ENCODE assay signal across 9 cellular contexts in the genomic region with DNA sequence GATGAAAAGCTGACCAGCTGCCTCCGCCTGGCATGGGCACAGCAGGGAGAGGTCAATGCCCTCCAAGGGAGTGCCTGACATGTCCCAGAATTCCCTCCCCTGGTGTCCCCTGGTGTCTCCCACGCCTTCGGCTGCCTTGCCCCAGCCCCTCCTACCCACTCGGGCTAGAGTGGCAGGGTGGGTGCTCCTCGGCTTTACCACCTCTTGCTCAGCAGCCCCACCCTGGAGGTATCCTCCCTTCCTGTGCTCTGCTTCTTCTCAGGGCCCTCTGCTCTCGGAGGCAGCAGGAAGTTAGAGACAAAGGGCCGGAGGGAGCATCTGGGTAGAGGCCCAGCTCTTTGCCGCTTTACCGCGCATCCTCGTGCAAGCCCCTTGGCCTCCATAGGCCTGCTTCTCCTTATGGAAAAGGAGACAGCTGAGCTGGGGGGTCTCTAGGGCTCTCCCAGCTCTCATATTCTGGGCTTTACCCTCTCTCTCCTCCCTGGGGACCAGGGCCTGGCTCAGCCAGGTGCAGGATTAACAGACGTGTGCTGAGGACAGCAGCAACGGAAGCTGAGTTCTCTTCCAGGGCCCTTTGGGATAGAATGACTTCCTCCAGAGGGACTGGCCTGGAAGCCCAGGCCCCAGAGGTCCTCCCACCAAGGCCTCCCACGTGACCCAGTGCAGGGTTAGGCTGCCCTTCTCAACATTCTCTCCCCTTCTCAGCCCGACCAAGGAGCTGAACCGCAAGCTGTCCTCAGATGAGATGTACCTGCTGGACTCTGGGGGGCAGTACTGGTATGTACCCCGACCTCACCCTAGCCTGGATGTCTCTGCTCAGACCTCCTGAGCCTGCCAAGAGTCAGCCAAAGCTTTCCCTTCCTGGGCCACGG. TPM values are rescaled to one million over a fixed set of nuclear protein-coding genes. Genes with fewer than 3 reads are reported as not detected.
A peak's percentile ranks its signal among the peaks of the same experiment; 100 is the strongest.
DNase-seq lines count a peak whose midpoint lies in the region; ATAC-seq and TF ChIP-seq lines count a peak whose summit lies in the region.
"Had no signal": no experiment of that assay in that cellular context is flagged by ENCODE, and none has a peak within 500 bp of the region (broad histone marks: within the 10 kb centered on the region; RNA-seq: fewer than 3 reads in every experiment).

No MANE protein-coding gene starts in this region.

- peaks cover 55% of the 10 kb centered on the region for H3K4me1 Mint-ChIP-seq in T-helper 1 cell treated with Interleukin-12 subunit alpha and Interleukin-12 subunit beta and Interleukin-4 antibody, amounts not matched to agents 30 μg/mL and 1 μg/mL, for 36 hours (ENCODE audit: low read depth)

- peaks cover 0 to 15% (median 4%) of the 10 kb centered on the region in 4 donors for H3K4me1 ChIP-seq in liver (ENCODE audit: control insufficient read depth in 4 of 4, insufficient read depth in 4 of 4, low read length in 3 of 4)

- TF ChIP-seq RAD21 in liver (IDR thresholded peaks at IDR 0.05) = no peak

- no peak overlapping the region for H3K27ac ChIP-seq in liver (ENCODE audit: low read depth in 1 of 2, low read length in 2 of 2)

- DNase-seq in ecto neural progenitor cell (ENCODE audit: low spot score) (no peak), mucosa of gallbladder (ENCODE audit: low spot score) (no peak)
- DNase-seq: foreskin fibroblast, NCI-H1105 treated with DMSO at 0.1 percent for 48 hours had no signal

- H3K27ac Mint-ChIP-seq in T-helper 1 cell treated with Interleukin-12 subunit alpha and Interleukin-12 subunit beta and Interleukin-4 antibody, amounts not matched to agents 30 μg/mL and 1 μg/mL, for 36 hours = peak overlapping the region; percentile 76

- H3K36me3 Mint-ChIP-seq in T-helper 1 cell treated with Interleukin-12 subunit alpha and Interleukin-12 subunit beta and Interleukin-4 antibody, amounts not matched to agents 30 μg/mL and 1 μg/mL, for 36 hours (ENCODE audit: low read depth) = no peaks in the 10 kb centered on the region

- TF ChIP-seq CTCF in GM12872 (IDR thresholded peaks at IDR 0.05; ENCODE audit: insufficient read depth, low read depth, low read length) (peak; percentile 55), liver (IDR thresholded peaks at IDR 0.05; ENCODE audit: low read depth, low read length, missing input control) (no peak)

- no peaks in the 10 kb centered on the region for H3K9me3 ChIP-seq in liver (ENCODE audit: control insufficient read depth in 4 of 4, low read length in 3 of 4)

- no peak overlapping the region for H3K9ac ChIP-seq in liver (ENCODE audit: low read depth in 1 of 2, low read length in 2 of 2)

- H3K4me3 Mint-ChIP-seq in T-helper 1 cell treated with Interleukin-12 subunit alpha and Interleukin-12 subunit beta and Interleukin-4 antibody, amounts not matched to agents 30 μg/mL and 1 μg/mL, for 36 hours = peak overlapping the region; percentile 61

- H3K9me3 Mint-ChIP-seq in T-helper 1 cell treated with Interleukin-12 subunit alpha and Interleukin-12 subunit beta and Interleukin-4 antibody, amounts not matched to agents 30 μg/mL and 1 μg/mL, for 36 hours = no peaks in the 10 kb centered on the region

- peak; percentile 36 for ATAC-seq in GM19463 (IDR thresholded peaks at IDR 0.05; ENCODE audit: unreplicated experiment)
- no peak for ATAC-seq in GM18870 (IDR thresholded peaks at IDR 0.05; ENCODE audit: unreplicated experiment)

- no peaks in the 10 kb centered on the region for H3K36me3 ChIP-seq in liver (ENCODE audit: control insufficient read depth in 4 of 4, insufficient read depth in 3 of 4, low read depth in 1 of 4, low read length in 3 of 4)

- no peaks in the 10 kb centered on the region for H3K27me3 ChIP-seq in liver (ENCODE audit: control insufficient read depth in 4 of 4, insufficient read depth in 4 of 4, low read length in 3 of 4)

- H3K4me3 ChIP-seq in liver (ENCODE audit: low read depth in 1 of 3, low read length in 3 of 3) = no peak overlapping the region

- WGBS in liver = 76% methylated on average over 18 of the region's 18 CpGs

- H3K27me3 Mint-ChIP-seq in T-helper 1 cell treated with Interleukin-12 subunit alpha and Interleukin-12 subunit beta and Interleukin-4 antibody, amounts not matched to agents 30 μg/mL and 1 μg/mL, for 36 hours (ENCODE audit: low read depth) = no peaks in the 10 kb centered on the region

TF ChIP-seq in liver, 16 proteins besides CTCF, POLR2A, EP300 and RAD21:
- TF ChIP-seq RXRA (IDR thresholded peaks at IDR 0.05) = peak; percentile 49
- no peak for TF ChIP-seq NR2F2 (IDR thresholded peaks at IDR 0.05)
- no peak for TF ChIP-seq SP1 (IDR thresholded peaks at IDR 0.05)

RNA-seq across cellular contexts. Expression of a gene that starts 17.2 kb away (rescaled TPM):
- total RNA-seq in liver = 1 to 10 TPM in 1 of 2 donors, under 1 TPM in 1; 0.19 to 2.1 TPM
- 10 to 100 TPM in 1 of 2 donors, 1 to 10 TPM in 1; 7.7 to 23.0 TPM for polyA plus RNA-seq in liver
- 2.0 TPM for total RNA-seq in mucosa of gallbladder

RNA-seq across cellular contexts. Expression of a gene that starts 23.7 kb away (rescaled TPM):
- 1 to 10 TPM; 4.5 to 9.5 TPM for total RNA-seq in liver
- polyA plus RNA-seq in liver = 1 to 10 TPM; 1.8 to 3.2 TPM
- total RNA-seq in mucosa of gallbladder = 13.6 TPM
